Comparison of ENCODE assay signal across 15 cellular contexts in the genomic region with DNA sequence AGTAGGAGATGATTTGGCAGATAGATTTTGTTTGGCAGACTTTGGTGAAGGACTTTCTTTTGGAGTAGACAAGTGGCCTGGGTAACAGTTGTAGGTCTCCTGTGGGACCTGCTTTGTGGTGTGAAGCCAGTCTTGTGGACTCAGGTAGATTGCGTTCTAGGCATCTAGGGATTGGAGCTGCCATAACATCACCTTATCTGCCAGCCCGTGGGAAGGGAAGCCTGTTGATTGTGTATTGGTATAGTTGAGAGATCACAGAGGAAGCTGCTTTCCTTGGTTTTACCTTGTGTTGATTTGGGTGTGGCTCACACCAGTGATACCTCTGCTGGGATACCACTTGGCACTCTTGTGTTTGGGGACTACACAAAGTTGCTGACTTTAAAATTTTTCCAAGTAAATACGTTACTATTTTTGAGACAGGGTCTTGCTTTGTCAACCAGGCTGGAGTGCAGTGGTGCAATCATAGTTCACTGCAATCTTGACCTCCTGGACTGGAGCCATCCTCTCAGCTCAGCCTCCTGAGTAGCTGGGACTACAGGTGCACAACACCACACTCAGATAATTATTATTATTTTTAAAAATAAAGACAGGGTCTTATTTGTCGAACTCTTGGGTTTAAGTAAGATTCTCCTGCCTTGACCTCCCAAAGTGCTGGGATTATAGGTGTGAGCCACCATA. TPM values are rescaled to one million over a fixed set of nuclear protein-coding genes. Genes with fewer than 3 reads are reported as not detected.
DNase-seq lines count a peak whose midpoint lies in the region; ATAC-seq and TF ChIP-seq lines count a peak whose summit lies in the region.
"Had no signal": no experiment of that assay in that cellular context is flagged by ENCODE, and none has a peak within 500 bp of the region (broad histone marks: within the 10 kb centered on the region; RNA-seq: fewer than 3 reads in every experiment).

No MANE protein-coding gene starts in this region.

- ATAC-seq in GM23338: no peak
- no peak for ATAC-seq in GM21825 (IDR thresholded peaks at IDR 0.05; ENCODE audit: unreplicated experiment)

- H3K27ac ChIP-seq in 22Rv1 (0 out of 2 replicates have a peak overlapping the region, but pooled peaks have one; percentile 12), GM23338 (ENCODE audit: low read depth) (peak overlapping the region; percentile 11; the same call in 1 of the 2 replicates), mammary epithelial cell (ENCODE audit: insufficient read depth, low read depth, low read length) (no peak overlapping the region), testis (no peak overlapping the region)
- H3K27ac ChIP-seq: HL-60, pancreas had no signal

- H3K9me2 ChIP-seq in GM23338 (ENCODE audit: insufficient read depth): no peaks in the 10 kb centered on the region

- H3K4me3 Mint-ChIP-seq in GM23338 (0 out of 3 replicates have a peak overlapping the region, but pooled peaks have one; percentile 28), nephron (no peak overlapping the region)

- BruUV-seq in mammary epithelial cell (replicated peaks; lab: Mats Ljungman, UMichigan): no TSS peak

- no peak for TF ChIP-seq POLR2A in testis (IDR thresholded peaks at IDR 0.05)
- TF ChIP-seq POLR2A in lower leg skin (IDR thresholded peaks at IDR 0.05): no peak

- H3K4me3 ChIP-seq in GM23338 (no peak overlapping the region), mammary epithelial cell (replicated peaks in 1 of 3; ENCODE audit: insufficient read depth in 1 of 3, low read depth in 2 of 3, low read length in 3 of 3) (no peak overlapping the region), testis (no peak overlapping the region), lower leg skin (ENCODE audit: low read depth, poor library complexity, severe bottlenecking) (no peak overlapping the region)
- H3K4me3 ChIP-seq: lung, MG63, pancreas had no signal

- H4K20me1 ChIP-seq in GM23338 (replicated peaks; ENCODE audit: insufficient read depth) (peaks cover 86% of the 10 kb centered on the region), mammary epithelial cell (ENCODE audit: insufficient read depth, low read length) (peaks cover 43% of the 10 kb centered on the region)

- in situ Hi-C loops in mammary epithelial cell (cut with MboI; ENCODE audit: low sequenced_read_pairs in 2 of 2): no loop called here

- H3K4me2 ChIP-seq in GM23338 (peak overlapping the region; percentile 37; the same call in 1 of the 2 replicates), mammary epithelial cell (ENCODE audit: insufficient read depth, low read depth, low read length) (peak overlapping the region; percentile 4)

- TF ChIP-seq CTCF in 22Rv1 (IDR thresholded peaks at IDR 0.05) (no peak), GM23338 (conservative IDR thresholded peaks at IDR 0.05; ENCODE audit: low read depth in 2 of 2) (no peak), mammary epithelial cell (conservative IDR thresholded peaks at IDR 0.05 in 1 of 2, IDR thresholded peaks at IDR 0.05 in 1 of 2; ENCODE audit: extremely low read depth in 1 of 2, insufficient read depth in 1 of 2, low read depth in 1 of 2, low read length in 2 of 2) (no peak), nephron (IDR thresholded peaks at IDR 0.05; ENCODE audit: unreplicated experiment in 3 of 3) (no peak), testis (IDR thresholded peaks at IDR 0.05) (no peak), lower leg skin (IDR thresholded peaks at IDR 0.05) (no peak)

- no peaks in the 10 kb centered on the region for H3K9me3 ChIP-seq in mammary epithelial cell (replicated peaks; ENCODE audit: insufficient read depth, low read length)
- H3K9me3 ChIP-seq in testis: no peaks in the 10 kb centered on the region
- H3K9me3 ChIP-seq: BE2C, MG63, pancreas had no signal

- CTCF ChIA-PET in mammary epithelial cell (lab: Charles Lee; ENCODE audit: low non-redundant PET): interaction anchor here (0.5 kb wide), 1 partner anchor 157 kb away, joined by 5 read pairs; no protein-coding TSS in a partner anchor

- H3K27ac Mint-ChIP-seq in GM23338 (no peak overlapping the region), nephron (peak overlapping the region; percentile 11 to 78 (median 38))

- DNase-seq in GM23338 (ENCODE audit: low spot score): no peak
- DNase-seq in mammary epithelial cell: no peak
- DNase-seq in testis: no peak
- no peak for DNase-seq in lower leg skin (ENCODE audit: low spot score in 2 of 2)
- DNase-seq in dermis blood vessel endothelial cell: no peak
- DNase-seq: BE2C; DND-41; NK-92 treated with Interleukin-12 subunit alpha and Interleukin-12 subunit beta, amount 100 ng/mL, for 24 hours; pancreas had no signal

- peaks cover 99% of the 10 kb centered on the region for H3K79me2 ChIP-seq in GM23338 (replicated peaks; ENCODE audit: insufficient read depth)
- H3K79me2 ChIP-seq in mammary epithelial cell (ENCODE audit: insufficient read depth, low read length): peaks cover 98% of the 10 kb centered on the region

- intact Hi-C loops in mammary epithelial cell (cut with micrococcal nuclease) (no loop called here), testis (cut with DNase I; ENCODE audit: low total_unique reads) (no loop called here), lower leg skin (cut with DNase I; ENCODE audit: low total_unique reads) (no loop called here)

- H2AFZ ChIP-seq in GM23338: no peak overlapping the region
- no peak overlapping the region for H2AFZ ChIP-seq in mammary epithelial cell (ENCODE audit: low read depth, low read length)

- H3K4me1 ChIP-seq in GM23338 (ENCODE audit: insufficient read depth) (peaks cover 80% of the 10 kb centered on the region), mammary epithelial cell (ENCODE audit: insufficient read depth, low read length) (peaks cover 22% of the 10 kb centered on the region), testis (peaks cover 37% of the 10 kb centered on the region)

- H3K9me3 Mint-ChIP-seq in GM23338 (no peaks in the 10 kb centered on the region), nephron (no peaks in the 10 kb centered on the region)

- H3K27me3 ChIP-seq in GM23338 (ENCODE audit: insufficient read depth) (no peaks in the 10 kb centered on the region), mammary epithelial cell (ENCODE audit: insufficient read depth, low read length) (no peaks in the 10 kb centered on the region), testis (no peaks in the 10 kb centered on the region)
- H3K27me3 ChIP-seq: BE2C, MG63, pancreas had no signal

- H3K27me3 Mint-ChIP-seq in GM23338 (ENCODE audit: insufficient read depth, low read depth, poor library complexity) (peaks cover 7% of the 10 kb centered on the region), nephron (ENCODE audit: low read depth) (no peaks in the 10 kb centered on the region)

- H3K36me3 ChIP-seq in GM23338 (ENCODE audit: insufficient read depth) (peaks cover 17% of the 10 kb centered on the region; the same call in 1 of the 2 replicates), mammary epithelial cell (ENCODE audit: insufficient read depth, low read length) (peaks cover 14% of the 10 kb centered on the region), testis (ENCODE audit: low read depth, missing control alignments) (no peaks in the 10 kb centered on the region)

- H3K36me3 Mint-ChIP-seq in GM23338 (ENCODE audit: low read depth) (peaks cover 75% of the 10 kb centered on the region), nephron (ENCODE audit: low read depth) (peaks cover 47% of the 10 kb centered on the region)

- WGBS in mammary epithelial cell (ENCODE audit: low coverage, missing lambda C conversion rate): 59% methylated on average over 4 of the region's 4 CpGs
- WGBS in testis, 2 donors: 67 to 74% methylated on average over 4 of the region's 4 CpGs
- WGBS in lower leg skin, 2 donors: 65 to 73% methylated on average over 4 of the region's 4 CpGs

- H3F3A ChIP-seq in GM23338 (replicated peaks; ENCODE audit: low read depth): no peaks in the 10 kb centered on the region

- dilution Hi-C loops in mammary epithelial cell (cut with HindIII; ENCODE audit: low sequenced_read_pairs): no loop called here

- H3K4me1 Mint-ChIP-seq in GM23338 (peaks cover 82% of the 10 kb centered on the region), nephron (peaks cover 76% of the 10 kb centered on the region)

- H3K9ac ChIP-seq in mammary epithelial cell (ENCODE audit: insufficient read depth, low read length): no peak overlapping the region

TF ChIP-seq in GM23338, 12 proteins besides CTCF, POLR2A, EP300 and RAD21 (continues in another document):
- TF ChIP-seq EZH2phosphoT487 (IDR thresholded peaks at IDR 0.05; ENCODE audit: unreplicated experiment) (no peak), STAT1 (IDR thresholded peaks at IDR 0.05; ENCODE audit: unreplicated experiment) (no peak)

RNA-seq across cellular contexts. Expression of gene HNRNPM, which starts 7.8 kb away (rescaled TPM):
- 359 and 389 TPM in 2 replicates for total RNA-seq in GM23338 (2014; rRNA removed; shearing (Covaris generic))
- polyA plus RNA-seq in GM23338 (2016; fragmentation: Nextera tagmentation; extraction: Ambion mirVana) (276 and 291 TPM in 2 replicates), mammary epithelial cell (116 TPM), testis (ENCODE audit: insufficient read depth, low read depth, low replicate concordance) (198 TPM)
- total RNA-seq in mammary epithelial cell (100 to 1,000 TPM in 1 of 2 donors, 10 to 100 TPM in 1; 29.2 to 164 TPM), testis (100 to 1,000 TPM; 164 to 177 TPM), lower leg skin (100 to 1,000 TPM in 1 of 4 donors, 10 to 100 TPM in 3; 60.4 to 103 (median 79.7) TPM), dermis blood vessel endothelial cell (58.7 and 126 TPM in 2 replicates)
- 100.0 TPM for polyA minus RNA-seq in mammary epithelial cell

RNA-seq across cellular contexts. Expression of gene MARCHF2, which starts 39.5 kb away (rescaled TPM):
- 50.1 and 58.7 TPM in 2 replicates for total RNA-seq in GM23338 (2014; rRNA removed; shearing (Covaris generic))
- polyA plus RNA-seq in GM23338 (2016; fragmentation: Nextera tagmentation; extraction: Ambion mirVana) (18.9 and 20.7 TPM in 2 replicates), mammary epithelial cell (22.4 TPM), testis (ENCODE audit: insufficient read depth, low read depth, low replicate concordance) (35.3 TPM)
- total RNA-seq in mammary epithelial cell (10 to 100 TPM; 21.9 to 48.3 TPM), testis (10 to 100 TPM; 62.6 to 84.5 TPM), lower leg skin (100 to 1,000 TPM in 1 of 4 donors, 10 to 100 TPM in 3; 53.5 to 110 (median 60.8) TPM), dermis blood vessel endothelial cell (165 and 247 TPM in 2 replicates)
- polyA minus RNA-seq in mammary epithelial cell: 33.3 TPM

RNA-seq across cellular contexts. Expression of gene PRAM1, which starts 49.9 kb away (rescaled TPM):
- 0.07 and 0.31 TPM in 2 replicates for total RNA-seq in GM23338 (2014; rRNA removed; shearing (Covaris generic))
- polyA plus RNA-seq in GM23338 (2016; fragmentation: Nextera tagmentation; extraction: Ambion mirVana) (0.54 TPM in 1 of 2 replicates, not detected in the other), mammary epithelial cell (not detected), testis (ENCODE audit: insufficient read depth, low read depth, low replicate concordance) (2.8 TPM)
- total RNA-seq in mammary epithelial cell (not detected), testis (1 to 10 TPM; 1.7 to 2.1 TPM), lower leg skin (under 1 TPM in 3 of 4 donors, not detected in 1; 0.16 to 0.59 (median 0.30) TPM), dermis blood vessel endothelial cell (not detected in 2 replicates)
- not detected for polyA minus RNA-seq in mammary epithelial cell

Comparison
In these comparisons a context has a peak if more than half of its experiments do, and no peak if none do; other contexts are left out.
1. H3K27ac ChIP-seq: peak in 22Rv1 (single experiment) and GM23338 (single experiment); none in mammary epithelial cell (single experiment) and testis (0 of 2).